ENCODE assay signal across 8 cellular contexts in the genomic region with DNA sequence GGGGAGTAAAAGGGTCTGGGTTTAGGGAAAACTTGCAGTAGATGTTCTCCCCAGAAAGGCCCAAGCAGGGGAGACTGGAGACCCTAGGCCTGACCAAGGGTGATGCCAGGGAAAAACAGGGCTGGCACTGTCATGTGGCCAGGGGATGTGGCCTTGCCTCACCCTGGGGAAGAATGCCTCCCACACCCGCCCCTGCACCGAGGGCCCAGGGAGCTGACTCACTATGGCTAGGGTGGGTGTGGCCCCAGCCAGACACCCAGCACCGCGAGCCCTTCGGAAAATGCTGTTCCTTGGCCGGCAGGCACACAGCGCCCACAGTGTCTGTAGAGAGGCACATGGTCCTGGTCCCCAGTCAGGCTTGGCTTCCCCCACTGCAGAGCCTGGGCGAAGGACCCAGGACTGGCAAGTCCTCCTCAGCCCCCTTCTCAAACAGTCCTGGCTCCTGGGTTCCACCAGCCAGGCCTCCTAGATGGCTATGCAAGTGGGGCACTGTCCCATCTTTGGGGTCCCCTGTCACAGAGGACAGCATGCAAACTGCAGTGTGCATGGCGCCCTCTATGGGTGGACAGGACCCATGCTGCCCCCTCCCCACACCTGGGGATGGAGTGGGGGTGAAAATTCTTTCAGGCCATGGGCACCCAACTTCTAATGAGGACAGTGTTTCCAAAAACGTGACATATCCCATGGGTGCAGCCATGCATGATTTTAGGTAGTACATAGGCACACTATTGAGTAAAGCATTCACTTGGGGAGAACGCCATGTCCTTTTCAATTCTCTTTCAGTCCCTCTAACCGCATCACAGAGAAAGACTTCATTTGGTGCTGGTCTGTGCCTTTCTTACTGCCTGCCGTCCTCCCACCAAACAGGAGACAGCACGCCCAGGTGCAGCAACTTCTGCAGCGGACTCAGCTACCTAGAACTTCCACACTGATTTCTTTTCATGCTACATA.
DNase-seq lines count a peak whose midpoint lies in the region; ATAC-seq and TF ChIP-seq lines count a peak whose summit lies in the region.

No MANE protein-coding gene starts in this region.

- DNase-seq in COR-L47 (lab: John Stamatoyannopoulos, UW) (peak; percentile 26), HK-2 (ENCODE audit: unreplicated experiment) (peak; percentile 76), WERI-Rb-1 (peak; percentile 51), iPS DF 6.9 (ENCODE audit: low read depth, low spot score) (peak; percentile 37), NCI-H1694 (lab: John Stamatoyannopoulos, UW) (no peak)

- no CpG with 5 or more reads among the region's 15 CpGs for WGBS in iPS DF 6.9 (ENCODE audit: insufficient coverage, insufficient read length)

- peak; percentile 93 for TF ChIP-seq CTCF in WERI-Rb-1 (IDR thresholded peaks at IDR 0.05; ENCODE audit: low read depth, low read length)

- H3K36me3 ChIP-seq in WERI-Rb-1 = no peaks in the 10 kb centered on the region
- H3K36me3 ChIP-seq in iPS DF 6.9 (ENCODE audit: control insufficient read depth, insufficient read depth, low read length) = no peaks in the 10 kb centered on the region

- no peaks in the 10 kb centered on the region for H3K9me3 ChIP-seq in WERI-Rb-1 (ENCODE audit: severe bottlenecking)
- no peaks in the 10 kb centered on the region for H3K9me3 ChIP-seq in iPS DF 6.9 (ENCODE audit: control insufficient read depth, insufficient read depth, low read length)

- ATAC-seq in HG02588 (IDR thresholded peaks at IDR 0.05; ENCODE audit: unreplicated experiment) = no peak
- no peak for ATAC-seq in GM18858 (IDR thresholded peaks at IDR 0.05; ENCODE audit: unreplicated experiment)
- ATAC-seq in GM19351 (IDR thresholded peaks at IDR 0.05; ENCODE audit: unreplicated experiment) = no peak

- H3K27ac ChIP-seq in WERI-Rb-1 (no peak overlapping the region), iPS DF 6.9 (ENCODE audit: low read length) (no peak overlapping the region)

- H3K27me3 ChIP-seq in WERI-Rb-1 (ENCODE audit: insufficient read depth, low read depth, severe bottlenecking) = no peaks in the 10 kb centered on the region
- no peaks in the 10 kb centered on the region for H3K27me3 ChIP-seq in iPS DF 6.9 (ENCODE audit: control insufficient read depth, insufficient read depth, low read length)

- no peak overlapping the region for H3K4me3 ChIP-seq in WERI-Rb-1 (ENCODE audit: low read depth, low read length)
- no peak overlapping the region for H3K4me3 ChIP-seq in iPS DF 6.9 (ENCODE audit: low read length)

- H3K4me1 ChIP-seq in iPS DF 6.9 (ENCODE audit: control insufficient read depth, insufficient read depth, low read length) = no peaks in the 10 kb centered on the region
